ENCODE assay signal across 7 cellular contexts in the genomic region with DNA sequence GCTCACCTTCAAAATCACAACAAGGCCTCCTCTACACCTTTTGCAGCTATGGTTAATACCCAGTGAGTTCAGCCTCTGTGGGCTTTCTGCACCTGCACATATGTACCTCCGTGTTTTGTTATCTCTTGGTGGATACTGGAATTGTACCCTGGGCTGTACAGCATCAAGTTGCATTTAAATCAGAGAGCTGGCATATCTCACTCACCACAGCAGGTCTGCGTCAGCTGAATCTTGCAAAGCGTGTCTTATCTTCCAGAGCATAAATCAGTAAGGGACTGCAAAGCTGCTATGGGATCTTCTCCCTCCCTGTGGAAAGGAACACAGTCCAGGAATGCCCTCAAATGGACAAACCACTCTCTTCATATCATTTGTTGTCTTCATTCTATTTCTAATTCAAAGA.
"Had no signal": no experiment of that assay in that cellular context is flagged by ENCODE, and none has a peak within 500 bp of the region (broad histone marks: within the 10 kb centered on the region; RNA-seq: fewer than 3 reads in every experiment).

No MANE protein-coding gene starts in this region.

- H3K27ac ChIP-seq: GM23248 had no signal

- H3K4me3 ChIP-seq: GM23248, HAP-1, K562 had no signal

- DNase-seq: GM23248, GOT3, H7, IMR-90 had no signal

- H3K36me3 ChIP-seq: HAP-1 had no signal

- H3K9me3 ChIP-seq: HAP-1 had no signal

- H3K4me1 ChIP-seq: HAP-1 had no signal

- ATAC-seq: HCT116, K562 had no signal
